1 cellular context compared by ENCODE assay signal in genomic region chr17:7280519-7281073, GRCh38.
TF ChIP-seq lines count a peak whose summit lies in the region.

No MANE protein-coding gene starts in this region.

TF ChIP-seq in HepG2, 621 proteins besides CTCF, POLR2A, EP300 and RAD21 (continued from another document and continues in another):
- TF ChIP-seq HMGXB3 (CRISPR knock-in tag; IDR thresholded peaks at IDR 0.05; ENCODE audit: borderline replicate concordance) (no peak), MED8 (CRISPR knock-in tag; IDR thresholded peaks at IDR 0.05; ENCODE audit: insufficient replicate concordance) (no peak), ZNF280D (CRISPR knock-in tag; IDR thresholded peaks at IDR 0.05) (peak; percentile 24; the same call in 1 of the 2 replicates), SKI (IDR thresholded peaks at IDR 0.05; ENCODE audit: partially characterized antibody) (peak; percentile 71), GFI1 (CRISPR knock-in tag; IDR thresholded peaks at IDR 0.05; ENCODE audit: borderline replicate concordance) (no peak), ATF4 (CRISPR knock-in tag; IDR thresholded peaks at IDR 0.05) (peak in 1 of 2 experiments; percentile 73; a peak in 2 of 4 replicates), RXRA (CRISPR knock-in tag; IDR thresholded peaks at IDR 0.05) (peak; percentile 58; the same call in 1 of the 2 replicates), NFE2L1 (CRISPR knock-in tag; IDR thresholded peaks at IDR 0.05; ENCODE audit: borderline replicate concordance) (no peak), DMAP1 (CRISPR knock-in tag; IDR thresholded peaks at IDR 0.05) (peak; percentile 63), GATAD1 (CRISPR knock-in tag; IDR thresholded peaks at IDR 0.05) (peak; percentile 61), IRF9 (CRISPR knock-in tag; IDR thresholded peaks at IDR 0.05; ENCODE audit: borderline replicate concordance) (no peak; the same call in 1 of the 2 replicates), BRD4 (CRISPR knock-in tag; IDR thresholded peaks at IDR 0.05) (no peak), CC2D1A (CRISPR knock-in tag; IDR thresholded peaks at IDR 0.05) (no peak), ATF3 (CRISPR knock-in tag; IDR thresholded peaks at IDR 0.05) (no peak), CREM (IDR thresholded peaks at IDR 0.05) (no peak), CREM (CRISPR knock-in tag; IDR thresholded peaks at IDR 0.05) (no peak), ZNF337 (CRISPR knock-in tag; IDR thresholded peaks at IDR 0.05; ENCODE audit: borderline replicate concordance, low read depth) (peak; percentile 81; the same call in 1 of the 2 replicates), KMT2B (CRISPR knock-in tag; IDR thresholded peaks at IDR 0.05) (peak; percentile 44; the same call in 1 of the 2 replicates), ZNF775 (CRISPR knock-in tag; IDR thresholded peaks at IDR 0.05; ENCODE audit: borderline replicate concordance) (no peak), KMT2A (CRISPR knock-in tag; IDR thresholded peaks at IDR 0.05) (0 out of 2 replicates have a peak, but pooled peaks have one; percentile 41), NAIF1 (CRISPR knock-in tag; IDR thresholded peaks at IDR 0.05; ENCODE audit: borderline replicate concordance) (peak; percentile 90), PBX2 (CRISPR knock-in tag; IDR thresholded peaks at IDR 0.05) (no peak), FIP1L1 (IDR thresholded peaks at IDR 0.05; ENCODE audit: borderline replicate concordance, insufficient read depth, low read depth, low read length) (no peak), HDAC1 (CRISPR knock-in tag; IDR thresholded peaks at IDR 0.05) (peak; percentile 64; the same call in 1 of the 2 replicates), PRMT3 (CRISPR knock-in tag; IDR thresholded peaks at IDR 0.05; ENCODE audit: borderline replicate concordance, low read depth) (no peak), ZNF136 (CRISPR knock-in tag; IDR thresholded peaks at IDR 0.05; ENCODE audit: low read depth) (0 out of 2 replicates have a peak, but pooled peaks have one; percentile 69), DNMT3B (CRISPR knock-in tag; conservative IDR thresholded peaks at IDR 0.05) (peak; percentile 80; the same call in 1 of the 2 replicates), CHCHD3 (CRISPR knock-in tag; IDR thresholded peaks at IDR 0.05) (peak; percentile 62; the same call in 1 of the 2 replicates), THAP7 (CRISPR knock-in tag; IDR thresholded peaks at IDR 0.05) (no peak), ZIK1 (CRISPR knock-in tag; IDR thresholded peaks at IDR 0.05; ENCODE audit: borderline replicate concordance, low read depth) (0 out of 2 replicates have a peak, but pooled peaks have one; percentile 37), ZNF691 (CRISPR knock-in tag; IDR thresholded peaks at IDR 0.05; ENCODE audit: borderline replicate concordance, low read depth) (peak; percentile 72; the same call in 1 of the 2 replicates), RBM39 (IDR thresholded peaks at IDR 0.05; ENCODE audit: low read depth, low read length, poor library complexity, severe bottlenecking) (peak; percentile 60), E2F5 (CRISPR knock-in tag; conservative IDR thresholded peaks at IDR 0.05) (no peak), ZFP37 (CRISPR knock-in tag; IDR thresholded peaks at IDR 0.05; ENCODE audit: borderline replicate concordance) (peak; percentile 82; the same call in 1 of the 2 replicates), ELK4 (CRISPR knock-in tag; IDR thresholded peaks at IDR 0.05; ENCODE audit: borderline replicate concordance) (no peak), ZNF7 (CRISPR knock-in tag; IDR thresholded peaks at IDR 0.05) (no peak), KLF16 (CRISPR knock-in tag; IDR thresholded peaks at IDR 0.05) (peak in 1 of 2 experiments; percentile 83; a peak in 1 of 4 replicates), GLI4 (CRISPR knock-in tag; IDR thresholded peaks at IDR 0.05; ENCODE audit: borderline replicate concordance) (0 out of 2 replicates have a peak, but pooled peaks have one; percentile 55), IRX3 (CRISPR knock-in tag; IDR thresholded peaks at IDR 0.05; ENCODE audit: borderline replicate concordance, low read depth) (no peak), HDAC6 (IDR thresholded peaks at IDR 0.05; ENCODE audit: low read depth, low read length) (no peak), AHR (CRISPR knock-in tag; IDR thresholded peaks at IDR 0.05) (peak; percentile 59; the same call in 1 of the 2 replicates), ZNF781 (CRISPR knock-in tag; IDR thresholded peaks at IDR 0.05; ENCODE audit: borderline replicate concordance, not compliant biosample characterization) (no peak), NRL (CRISPR knock-in tag; IDR thresholded peaks at IDR 0.05; ENCODE audit: borderline replicate concordance) (peak; percentile 84), SSRP1 (CRISPR knock-in tag; IDR thresholded peaks at IDR 0.05) (0 out of 2 replicates have a peak, but pooled peaks have one; percentile 60), PPARG (CRISPR knock-in tag; conservative IDR thresholded peaks at IDR 0.05) (peak; percentile 64; the same call in 1 of the 2 replicates), BCL6 (CRISPR knock-in tag; IDR thresholded peaks at IDR 0.05) (0 out of 2 replicates have a peak, but pooled peaks have one; percentile 7), PITX1 (CRISPR knock-in tag; IDR thresholded peaks at IDR 0.05) (peak; percentile 81), ZSCAN9 (CRISPR knock-in tag; IDR thresholded peaks at IDR 0.05; ENCODE audit: borderline replicate concordance) (peak; percentile 31)
